Comparison of ENCODE assay signal across 8 cellular contexts in the genomic region with DNA sequence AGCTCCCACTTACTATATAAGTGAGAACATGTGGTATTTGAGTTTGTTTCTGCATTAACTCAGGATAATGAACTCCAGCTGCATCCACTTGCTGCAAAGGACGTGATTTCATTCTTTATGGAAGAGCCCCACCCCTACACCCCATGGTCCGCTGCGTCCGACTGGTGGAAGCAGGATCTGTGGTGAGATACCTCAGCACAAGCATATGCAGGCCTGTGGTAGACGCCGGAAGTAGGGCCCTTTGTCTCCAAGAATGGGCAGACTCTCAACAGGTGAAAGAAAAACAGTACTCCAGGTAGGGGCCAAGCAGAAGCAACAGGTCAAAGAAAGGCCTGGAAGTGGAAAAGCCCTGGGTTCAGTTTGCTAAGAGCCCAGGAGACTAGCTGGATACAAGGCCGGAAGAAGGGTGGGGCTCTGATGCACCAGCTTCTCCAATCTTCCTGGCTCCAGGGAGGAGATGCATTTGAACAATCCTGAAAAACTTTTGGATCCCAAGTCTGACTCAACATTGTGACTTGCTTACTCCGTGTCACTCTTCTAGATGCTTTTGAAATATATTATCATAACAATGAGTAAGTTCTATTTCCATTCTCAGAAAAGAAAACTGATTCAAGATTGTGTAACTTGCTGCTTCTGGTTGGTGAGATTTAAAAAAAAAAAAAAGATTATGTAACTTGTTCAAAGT. TPM values are rescaled to one million over a fixed set of nuclear protein-coding genes. Genes with fewer than 3 reads are reported as not detected.
DNase-seq lines count a peak whose midpoint lies in the region; ATAC-seq and TF ChIP-seq lines count a peak whose summit lies in the region.

No MANE protein-coding gene starts in this region.

- peaks cover 1% of the 10 kb centered on the region for H3K36me3 Mint-ChIP-seq in activated CD4-positive, alpha-beta T cell treated with anti-CD3 and anti-CD28 coated beads for 36 hours (ENCODE audit: low read depth)
- H3K36me3 Mint-ChIP-seq in stimulated activated memory B cell treated with anti-CD40 and anti-IgM and Interleukin-4, amounts not matched to agents 10 μg/mL and 1 μg/mL and 100 μg/mL, for 72 hours, result peaks cover 8% of the 10 kb centered on the region
- no peaks in the 10 kb centered on the region for H3K36me3 Mint-ChIP-seq in immature natural killer cell

- peak; percentile 2 for DNase-seq in activated CD4-positive, alpha-beta T cell treated with anti-CD3 and anti-CD28 coated beads for 36 hours
- no peak for DNase-seq in activated CD4-positive, alpha-beta T cell treated with anti-CD3 and anti-CD28 coated beads, Interleukin-2, amount 50 U/mL, for 48 hours
- peak; percentile 67 for DNase-seq in RPMI7951 (ENCODE audit: low read depth)
- peak; percentile 96 for DNase-seq in fibroblast of mammary gland (ENCODE audit: low read depth)
- no peak for DNase-seq in SJCRH30
- no peak for DNase-seq in immature natural killer cell

- no peaks in the 10 kb centered on the region for H3K9me3 ChIP-seq in SJCRH30 (replicated peaks)

- no peak overlapping the region for H3K4me3 Mint-ChIP-seq in activated CD4-positive, alpha-beta T cell treated with anti-CD3 and anti-CD28 coated beads for 36 hours
- H3K4me3 Mint-ChIP-seq in stimulated activated memory B cell treated with anti-CD40 and anti-IgM and Interleukin-4, amounts not matched to agents 10 μg/mL and 1 μg/mL and 100 μg/mL, for 72 hours, result no peak overlapping the region
- H3K4me3 Mint-ChIP-seq in immature natural killer cell, result no peak overlapping the region

- ATAC-seq in activated CD4-positive, alpha-beta T cell treated with anti-CD3 and anti-CD28 coated beads for 36 hours, result no peak
- no peak for ATAC-seq in stimulated activated memory B cell treated with anti-CD40 and anti-IgM and Interleukin-4, amounts not matched to agents 10 μg/mL and 1 μg/mL and 100 μg/mL, for 72 hours
- no peak for ATAC-seq in HG03571 (IDR thresholded peaks at IDR 0.05; ENCODE audit: unreplicated experiment)

- CTCF ChIA-PET in activated CD4-positive, alpha-beta T cell treated with anti-CD3 and anti-CD28 coated beads for 36 hours (lab: Charles Lee), result interaction anchor here (0.7 to 1.3 kb wide), 2 partner anchors 40 to 183 kb away, joined by 3 read pairs; no protein-coding TSS in a partner anchor

- no peaks in the 10 kb centered on the region for H3K4me1 ChIP-seq in SJCRH30

- H3K27ac Mint-ChIP-seq in activated CD4-positive, alpha-beta T cell treated with anti-CD3 and anti-CD28 coated beads for 36 hours, result peak overlapping the region; percentile 3
- H3K27ac Mint-ChIP-seq in stimulated activated memory B cell treated with anti-CD40 and anti-IgM and Interleukin-4, amounts not matched to agents 10 μg/mL and 1 μg/mL and 100 μg/mL, for 72 hours, result peak overlapping the region; percentile 33
- peak overlapping the region in 3 of 6 donors; percentile 33 to 50 (median 45) for H3K27ac Mint-ChIP-seq in immature natural killer cell

- H3K27ac ChIP-seq in SJCRH30, result no peak overlapping the region

- no peaks in the 10 kb centered on the region for H3K27me3 Mint-ChIP-seq in activated CD4-positive, alpha-beta T cell treated with anti-CD3 and anti-CD28 coated beads for 36 hours
- no peaks in the 10 kb centered on the region for H3K27me3 Mint-ChIP-seq in stimulated activated memory B cell treated with anti-CD40 and anti-IgM and Interleukin-4, amounts not matched to agents 10 μg/mL and 1 μg/mL and 100 μg/mL, for 72 hours
- peaks cover 0 to 6% (median 1%) of the 10 kb centered on the region in 3 donors for H3K27me3 Mint-ChIP-seq in immature natural killer cell (ENCODE audit: low read depth in 3 of 3)

- H3K4me1 Mint-ChIP-seq in activated CD4-positive, alpha-beta T cell treated with anti-CD3 and anti-CD28 coated beads for 36 hours, result peaks cover 40% of the 10 kb centered on the region
- H3K4me1 Mint-ChIP-seq in stimulated activated memory B cell treated with anti-CD40 and anti-IgM and Interleukin-4, amounts not matched to agents 10 μg/mL and 1 μg/mL and 100 μg/mL, for 72 hours, result peaks cover 52% of the 10 kb centered on the region
- H3K4me1 Mint-ChIP-seq in immature natural killer cell, result peaks cover 14 to 22% of the 10 kb centered on the region in 2 donors

- intact Hi-C loops in activated CD4-positive, alpha-beta T cell treated with anti-CD3 and anti-CD28 coated beads for 36 hours (cut with DNase I, micrococcal nuclease), result no loop called here

- H3K4me3 ChIP-seq in fibroblast of mammary gland (ENCODE audit: control insufficient read depth, low read depth, low read length), result no peak overlapping the region
- H3K4me3 ChIP-seq in SJCRH30, result no peak overlapping the region

- no peaks in the 10 kb centered on the region for H3K27me3 ChIP-seq in SJCRH30

- POLR2A ChIA-PET in activated CD4-positive, alpha-beta T cell treated with anti-CD3 and anti-CD28 coated beads for 36 hours (lab: Charles Lee), result interaction anchor here (0.6 kb wide), 1 partner anchor 135 kb away, joined by 3 read pairs; no protein-coding TSS in a partner anchor

- H3K9me3 Mint-ChIP-seq in activated CD4-positive, alpha-beta T cell treated with anti-CD3 and anti-CD28 coated beads for 36 hours (ENCODE audit: low read depth), result no peaks in the 10 kb centered on the region
- H3K9me3 Mint-ChIP-seq in stimulated activated memory B cell treated with anti-CD40 and anti-IgM and Interleukin-4, amounts not matched to agents 10 μg/mL and 1 μg/mL and 100 μg/mL, for 72 hours, result peaks cover 2% of the 10 kb centered on the region
- no peaks in the 10 kb centered on the region for H3K9me3 Mint-ChIP-seq in immature natural killer cell

- TF ChIP-seq CTCF in fibroblast of mammary gland (conservative IDR thresholded peaks at IDR 0.05; ENCODE audit: control insufficient read depth, insufficient read depth, low read depth, low read length), result no peak

- H3K36me3 ChIP-seq in SJCRH30, result no peaks in the 10 kb centered on the region

RNA-seq across cellular contexts. Expression of a gene that starts 30.4 kb away (rescaled TPM):
- 100 to 1,000 TPM; 435 to 569 TPM for total RNA-seq in activated CD4-positive, alpha-beta T cell treated with anti-CD3 and anti-CD28 coated beads for 36 hours
- total RNA-seq in RPMI7951 (2014; rRNA removed; shearing (Covaris generic)), result 3.5 and 4.7 TPM in 2 replicates
- 6.2 and 12.8 TPM in 2 replicates for total RNA-seq in SJCRH30 (2014; rRNA removed; shearing (Covaris generic))
- polyA plus RNA-seq in immature natural killer cell, result 1 to 10 TPM in 2 of 3 donors, under 1 TPM in 1; 0.26 to 5.9 (median 1.4) TPM

RNA-seq across cellular contexts. Expression of a gene that starts 45.9 kb away (rescaled TPM):
- 1,000 to 10,000 TPM; 7,016 to 9,748 TPM for total RNA-seq in activated CD4-positive, alpha-beta T cell treated with anti-CD3 and anti-CD28 coated beads for 36 hours
- total RNA-seq in RPMI7951 (2014; rRNA removed; shearing (Covaris generic)), result 481 and 510 TPM in 2 replicates
- total RNA-seq in SJCRH30 (2014; rRNA removed; shearing (Covaris generic)), result 496 and 686 TPM in 2 replicates
- 1,000 to 10,000 TPM; 1,459 to 3,517 (median 2,451) TPM for polyA plus RNA-seq in immature natural killer cell

Comparison
In these comparisons a context has a peak if more than half of its experiments do, and no peak if none do; other contexts are left out.
1. DNase-seq: peak in activated CD4-positive, alpha-beta T cell treated with anti-CD3 and anti-CD28 coated beads for 36 hours (single experiment), RPMI7951 (single experiment) and fibroblast of mammary gland (single experiment); none in activated CD4-positive, alpha-beta T cell treated with anti-CD3 and anti-CD28 coated beads, Interleukin-2, amount 50 U/mL, for 48 hours (0 of 2), SJCRH30 (0 of 2) and immature natural killer cell (0 of 3).
2. RNA of a gene that starts 30.4 kb away (total RNA-seq): 435 to 569 TPM in activated CD4-positive, alpha-beta T cell treated with anti-CD3 and anti-CD28 coated beads for 36 hours; 6.2 to 12.8 TPM in SJCRH30 and 3.5 to 4.7 TPM in RPMI7951; every median in the first group is over 10 times any median in the second.
3. RNA of a gene that starts 45.9 kb away (total RNA-seq): 7,016 to 9,748 TPM in activated CD4-positive, alpha-beta T cell treated with anti-CD3 and anti-CD28 coated beads for 36 hours; 496 to 686 TPM in SJCRH30 and 481 to 510 TPM in RPMI7951; every median in the first group is over 10 times any median in the second.